Comparison of ENCODE assay signal across 9 cellular contexts in genomic region chr7:94391716-94392390, GRCh38. TPM values are rescaled to one million over a fixed set of nuclear protein-coding genes. Genes with fewer than 3 reads are reported as not detected.
DNase-seq lines count a peak whose midpoint lies in the region; ATAC-seq, FAIRE-seq and TF ChIP-seq lines count a peak whose summit lies in the region.
"Had no signal": no experiment of that assay in that cellular context is flagged by ENCODE, and none has a peak within 500 bp of the region (broad histone marks: within the 10 kb centered on the region; RNA-seq: fewer than 3 reads in every experiment).

No MANE protein-coding gene starts in this region.

- peak overlapping the region; percentile 82 for H3K27ac ChIP-seq in endodermal cell (ENCODE audit: low read depth, low read length)

- H3K9ac ChIP-seq in endodermal cell (ENCODE audit: extremely low read depth, low read length, poor library complexity, severe bottlenecking), result no peak overlapping the region

- POLR2A ChIA-PET in BJ (lab: Charles Lee), result interaction anchor here (0.6 to 1.5 kb wide), 2 partner anchors 16 to 92 kb away, joined by 4 to 6 read pairs; no protein-coding TSS in a partner anchor

- CTCF ChIA-PET in BJ (lab: Yijun Ruan, JAX), result interaction anchor here (1.3 to 1.7 kb wide), 4 partner anchors 8 to 96 kb away, joined by 3 to 8 read pairs (median 5); no protein-coding TSS in a partner anchor

- H3K4me1 ChIP-seq in endodermal cell (ENCODE audit: control insufficient read depth, insufficient read depth, low read length) (peaks cover 10% of the 10 kb centered on the region), neuron (ENCODE audit: insufficient read depth, low read length) (peaks cover 28% of the 10 kb centered on the region)

- no peak for FAIRE-seq in HTR-8/SVneo (lab: Jason Lieb, UNC)

- no peak overlapping the region for H3K4me3 Mint-ChIP-seq in endodermal cell
- no peak overlapping the region for H3K4me3 Mint-ChIP-seq in endothelial cell (ENCODE audit: unreplicated experiment)

- DNase-seq in BJ (ENCODE audit: low read depth), result peak; percentile 60
- peak; percentile 19 for DNase-seq in HTR-8/SVneo (ENCODE audit: insufficient read length, low spot score)
- peak; percentile 66 for DNase-seq in endodermal cell
- DNase-seq in NCI-H1417 (lab: John Stamatoyannopoulos, UW), result no peak
- no peak for DNase-seq in NCI-H2107 (lab: John Stamatoyannopoulos, UW)
- DNase-seq in endothelial cell (ENCODE audit: low spot score), result no peak

- no peaks in the 10 kb centered on the region for H3K27me3 ChIP-seq in BJ (ENCODE audit: control insufficient read depth, insufficient read depth, low read length)
- H3K27me3 ChIP-seq in endodermal cell (ENCODE audit: control insufficient read depth, insufficient read depth, low read length, poor library complexity, severe bottlenecking), result peaks cover 12% of the 10 kb centered on the region
- H3K27me3 ChIP-seq in neuron (ENCODE audit: insufficient read depth, low read length), result no peaks in the 10 kb centered on the region

- H3K4me1 Mint-ChIP-seq in endodermal cell (peaks cover 27% of the 10 kb centered on the region), endothelial cell (ENCODE audit: unreplicated experiment) (peaks cover 9% of the 10 kb centered on the region)

- H2AFZ ChIP-seq in neuron (ENCODE audit: low read depth, low read length), result peak overlapping the region; percentile 93

- 14 to 21% methylated on average over 4 of the region's 4 CpGs for WGBS in endodermal cell (ENCODE audit: insufficient coverage in 1 of 2, insufficient read length in 1 of 2), 2 experiments

- no peak for TF ChIP-seq CTCF in BJ (IDR thresholded peaks at IDR 0.05; ENCODE audit: insufficient read depth, low read depth, low read length)
- no peak for TF ChIP-seq CTCF in endodermal cell (conservative IDR thresholded peaks at IDR 0.05)
- no peak for TF ChIP-seq CTCF in endothelial cell (IDR thresholded peaks at IDR 0.05; ENCODE audit: unreplicated experiment)

- H3K9me3 ChIP-seq in endodermal cell (ENCODE audit: control insufficient read depth, low read length) (no peaks in the 10 kb centered on the region), neuron (ENCODE audit: low read length) (no peaks in the 10 kb centered on the region)

- H3K36me3 Mint-ChIP-seq in endodermal cell (ENCODE audit: low read depth), result no peaks in the 10 kb centered on the region
- H3K36me3 Mint-ChIP-seq in endothelial cell (ENCODE audit: low read depth, unreplicated experiment), result no peaks in the 10 kb centered on the region

- H3K27ac Mint-ChIP-seq in endodermal cell, result no peak overlapping the region
- no peak overlapping the region for H3K27ac Mint-ChIP-seq in endothelial cell (ENCODE audit: unreplicated experiment)

- H3K4me3 ChIP-seq in BJ (ENCODE audit: low read depth, low read length), result no peak overlapping the region
- no peak overlapping the region for H3K4me3 ChIP-seq in endodermal cell (ENCODE audit: low read length)
- peak overlapping the region; percentile 27 for H3K4me3 ChIP-seq in neuron (ENCODE audit: low read length)

- no peak for ATAC-seq in GM21576 (IDR thresholded peaks at IDR 0.05; ENCODE audit: unreplicated experiment)
- ATAC-seq: naive thymus-derived CD4-positive, alpha-beta T cell had no signal

- H3K27me3 Mint-ChIP-seq in endodermal cell (ENCODE audit: insufficient read depth), result peaks cover 16% of the 10 kb centered on the region
- H3K27me3 Mint-ChIP-seq in endothelial cell (ENCODE audit: unreplicated experiment), result peaks cover 10% of the 10 kb centered on the region

- no peaks in the 10 kb centered on the region for H3K9me3 Mint-ChIP-seq in endodermal cell
- no peaks in the 10 kb centered on the region for H3K9me3 Mint-ChIP-seq in endothelial cell (ENCODE audit: unreplicated experiment)

- H3K36me3 ChIP-seq in BJ (ENCODE audit: control insufficient read depth, insufficient read depth, low read length) (no peaks in the 10 kb centered on the region), endodermal cell (ENCODE audit: control insufficient read depth, insufficient read depth, low read length) (no peaks in the 10 kb centered on the region), neuron (ENCODE audit: insufficient read depth, low read length) (no peaks in the 10 kb centered on the region)

RNA-seq across cellular contexts. Expression of gene COL1A2, which starts 2.8 kb away (rescaled TPM):
- polyA plus RNA-seq in BJ (2011; rRNA removed), result 4,875 and 8,996 TPM in 2 replicates
- 1,734 and 2,279 TPM in 2 replicates for polyA minus RNA-seq in BJ (2011; rRNA and poly(A)+ RNA removed)
- 10 to 100 TPM; 42.2 to 99.7 TPM for total RNA-seq in endodermal cell
- polyA plus RNA-seq in endodermal cell (2013, experiment 1 of 2), result 251 TPM
- polyA plus RNA-seq in endodermal cell (2013, experiment 2 of 2), result 245 TPM
- total RNA-seq in endothelial cell (ENCODE audit: unreplicated experiment), result 169 TPM
- polyA plus RNA-seq: naive thymus-derived CD4-positive, alpha-beta T cell had no signal

Comparison
In these comparisons a context has a peak if more than half of its experiments do, and no peak if none do; other contexts are left out.
1. DNase-seq: peak in BJ (single experiment), HTR-8/SVneo (single experiment) and endodermal cell (single experiment); none in NCI-H1417 (0 of 3), NCI-H2107 (single experiment) and endothelial cell (single experiment).